In the genomic region with DNA sequence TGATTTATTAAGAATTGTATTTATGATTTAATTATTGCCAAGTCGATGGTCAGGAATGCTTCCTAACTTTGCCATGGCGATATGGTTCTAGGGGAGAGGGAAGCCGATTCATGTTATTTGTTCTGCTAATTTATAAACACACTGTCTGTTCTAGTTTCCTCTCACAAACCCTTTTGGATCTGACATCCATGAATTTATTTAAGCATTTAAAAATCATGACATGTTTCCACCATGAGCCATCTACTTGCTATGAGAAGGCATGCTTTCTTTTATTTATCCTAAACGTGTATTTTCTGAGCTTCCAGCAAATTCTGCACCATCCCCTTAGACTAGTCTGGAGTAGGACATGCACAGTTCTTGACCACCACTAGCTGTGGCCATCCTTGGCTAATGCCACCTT, we compare ENCODE assay signal across 23 cellular contexts.
DNase-seq lines count a peak whose midpoint lies in the region; ATAC-seq and TF ChIP-seq lines count a peak whose summit lies in the region.
"Had no signal": no experiment of that assay in that cellular context is flagged by ENCODE, and none has a peak within 500 bp of the region (broad histone marks: within the 10 kb centered on the region; RNA-seq: fewer than 3 reads in every experiment).

No MANE protein-coding gene starts in this region.

- peaks cover 9% of the 10 kb centered on the region for H3K9me1 ChIP-seq in IMR-90 (ENCODE audit: insufficient read depth, low read length)

- H3K18ac ChIP-seq in IMR-90 (ENCODE audit: low read depth, low read length), result peak overlapping the region; percentile 92; the same call in 1 of the 2 replicates

- intact Hi-C loops in IMR-90 (cut with micrococcal nuclease), result no loop called here

- peaks cover 5% of the 10 kb centered on the region for H3K36me3 Mint-ChIP-seq in chondrocyte (ENCODE audit: low read depth)
- H3K36me3 Mint-ChIP-seq: CD14-positive monocyte; CD4-positive, alpha-beta memory T cell; CD8-positive, alpha-beta memory T cell had no signal

- H3K27ac ChIP-seq in IMR-90 (ENCODE audit: insufficient read depth, low read length), result no peak overlapping the region
- H3K27ac ChIP-seq in fibroblast of lung (ENCODE audit: insufficient read depth, low read length), result no peak overlapping the region
- H3K27ac ChIP-seq: BLaER1 had no signal

- H4K20me1 ChIP-seq in IMR-90 (ENCODE audit: insufficient read depth, low read length), result no peaks in the 10 kb centered on the region
- no peaks in the 10 kb centered on the region for H4K20me1 ChIP-seq in fibroblast of lung (ENCODE audit: control insufficient read depth, extremely low read depth, insufficient read depth, low read length)
- H4K20me1 ChIP-seq: BLaER1 had no signal

- no peak overlapping the region for H3K56ac ChIP-seq in IMR-90 (ENCODE audit: extremely low read depth, insufficient read depth, low read length)

- ATAC-seq in IMR-90 (ENCODE audit: low read depth), result peak; percentile 74
- no peak for ATAC-seq in GM18498 (IDR thresholded peaks at IDR 0.05; ENCODE audit: unreplicated experiment)
- ATAC-seq in GM21528 (IDR thresholded peaks at IDR 0.05; ENCODE audit: low FRiP score, unreplicated experiment), result no peak

- no CpG with 5 or more reads among the region's 4 CpGs for WGBS in IMR-90 (ENCODE audit: extremely low coverage in 2 of 2, insufficient read length in 1 of 2), 2 experiments

- H2AFZ ChIP-seq in IMR-90 (replicated peaks; ENCODE audit: low read length, poor library complexity) (no peak overlapping the region), fibroblast of lung (ENCODE audit: low read length) (peak overlapping the region; percentile 3)

- H3K9ac ChIP-seq in IMR-90 (ENCODE audit: low read depth, low read length) (no peak overlapping the region), fibroblast of lung (ENCODE audit: insufficient read depth, low read length) (no peak overlapping the region)
- H3K9ac ChIP-seq: BLaER1 had no signal

- H3K23ac ChIP-seq in IMR-90 (ENCODE audit: low read depth, low read length), result peak overlapping the region; percentile 84

- no peaks in the 10 kb centered on the region for H3K27me3 ChIP-seq in IMR-90 (ENCODE audit: control insufficient read depth, insufficient read depth, low read length)
- H3K27me3 ChIP-seq in fibroblast of lung (ENCODE audit: control insufficient read depth, insufficient read depth, low read length), result no peaks in the 10 kb centered on the region
- H3K27me3 ChIP-seq in H7 (ENCODE audit: control insufficient read depth, insufficient read depth, low read length), result no peaks in the 10 kb centered on the region
- H3K27me3 ChIP-seq: BLaER1 had no signal

- no peak overlapping the region for H2AK9ac ChIP-seq in IMR-90 (replicated peaks; ENCODE audit: low read depth, low read length, poor library complexity)

- peak overlapping the region; percentile 79 for H2BK5ac ChIP-seq in IMR-90 (ENCODE audit: low read depth, low read length, poor library complexity, severe bottlenecking)

- H3K4me2 ChIP-seq in IMR-90 (ENCODE audit: low read depth, low read length), result peak overlapping the region; percentile 12; the same call in 1 of the 2 replicates
- H3K4me2 ChIP-seq in fibroblast of lung (ENCODE audit: extremely low read depth, insufficient read depth, low read length), result no peak overlapping the region
- H3K4me2 ChIP-seq: BLaER1 had no signal

- no TSS peak for BruUV-seq in IMR-90 (replicated peaks; lab: Mats Ljungman, UMichigan)

- no peak overlapping the region; the same call in 1 of the 2 replicates for H2AK5ac ChIP-seq in IMR-90 (ENCODE audit: low read depth, low read length)

- H4K91ac ChIP-seq in IMR-90 (ENCODE audit: insufficient read depth, low read depth, low read length), result peak overlapping the region; percentile 81

- CTCF ChIA-PET in IMR-90 (lab: Yijun Ruan, JAX), result no interaction called here

- H3K36me3 ChIP-seq in IMR-90 (ENCODE audit: control insufficient read depth, insufficient read depth, low read length), result no peaks in the 10 kb centered on the region
- no peaks in the 10 kb centered on the region for H3K36me3 ChIP-seq in fibroblast of lung (ENCODE audit: control insufficient read depth, insufficient read depth, low read length)
- no peaks in the 10 kb centered on the region for H3K36me3 ChIP-seq in H7 (replicated peaks; ENCODE audit: control insufficient read depth, insufficient read depth, low read length)
- H3K36me3 ChIP-seq: BE2C, BLaER1 had no signal

- H3K4me3 Mint-ChIP-seq in chondrocyte (ENCODE audit: unreplicated experiment), result no peak overlapping the region
- H3K4me3 Mint-ChIP-seq: CD14-positive monocyte; CD4-positive, alpha-beta memory T cell; CD4-positive, CD25-positive, alpha-beta regulatory T cell; CD8-positive, alpha-beta memory T cell had no signal

- peak; percentile 59 for DNase-seq in EH (ENCODE audit: low read depth)
- peak; percentile 44 for DNase-seq in IMR-90
- DNase-seq in chondrocyte (ENCODE audit: low spot score), result no peak
- no peak for DNase-seq in fibroblast of lung (ENCODE audit: low read depth in 2 of 2)
- no peak for DNase-seq in NCI-H128 (lab: John Stamatoyannopoulos, UW; ENCODE audit: unreplicated experiment)
- no peak for DNase-seq in H7
- DNase-seq: 8988T; ACHN; BE2C; C1 segment of cervical spinal cord; CD4-positive, CD25-positive, alpha-beta regulatory T cell; CD8-positive, alpha-beta memory T cell; DMS 273 treated with DMSO at 0.1 percent for 48 hours; DMS153; DMS53; DMS79; DND-41; GF-D8 had no signal

- H3K4me1 Mint-ChIP-seq in chondrocyte (ENCODE audit: low read depth), result peaks cover 36% of the 10 kb centered on the region
- H3K4me1 Mint-ChIP-seq: CD14-positive monocyte; CD4-positive, alpha-beta memory T cell; CD4-positive, CD25-positive, alpha-beta regulatory T cell; CD8-positive, alpha-beta memory T cell had no signal

- peak overlapping the region; percentile 89 for H3K4ac ChIP-seq in IMR-90 (ENCODE audit: low read depth, low read length)

- no peak for TF ChIP-seq POLR2A in IMR-90 (IDR thresholded peaks at IDR 0.05; ENCODE audit: low read depth, low read length)

- peak overlapping the region; percentile 25; the same call in 2 of the 3 replicates for H2BK15ac ChIP-seq in IMR-90 (ENCODE audit: low read depth, low read length)

- H3K9me3 Mint-ChIP-seq in chondrocyte (ENCODE audit: low read depth), result peaks cover 9% of the 10 kb centered on the region

- no peak for TF ChIP-seq CTCF in IMR-90 (conservative IDR thresholded peaks at IDR 0.05; ENCODE audit: low read depth, low read length)
- no peak for TF ChIP-seq CTCF in chondrocyte (IDR thresholded peaks at IDR 0.05)
- TF ChIP-seq CTCF in fibroblast of lung (conservative IDR thresholded peaks at IDR 0.05 in 1 of 2, IDR thresholded peaks at IDR 0.05 in 1 of 2; ENCODE audit: low read depth in 1 of 2, low read length in 2 of 2), result no peak

- H3K27ac Mint-ChIP-seq in chondrocyte (ENCODE audit: unreplicated experiment), result peak overlapping the region; percentile 49
- H3K27ac Mint-ChIP-seq: CD14-positive monocyte; CD4-positive, alpha-beta memory T cell; CD4-positive, CD25-positive, alpha-beta regulatory T cell; CD8-positive, alpha-beta memory T cell had no signal

- peak overlapping the region; percentile 7 to 68; a peak in 2 of 4 replicates for H4K8ac ChIP-seq in IMR-90 (ENCODE audit: low read depth in 2 of 2, low read length in 2 of 2)

- no peak for TF ChIP-seq RAD21 in IMR-90 (IDR thresholded peaks at IDR 0.05; ENCODE audit: low read length)

- in situ Hi-C loops in IMR-90 (cut with MboI; ENCODE audit: low sequenced_read_pairs), result no loop called here

- POLR2A ChIA-PET in IMR-90 (lab: Charles Lee; ENCODE audit: unreplicated experiment), result no interaction called here

- H3K79me2 ChIP-seq in fibroblast of lung (ENCODE audit: control insufficient read depth, insufficient read depth, low read length), result no peaks in the 10 kb centered on the region

- H3K4me3 ChIP-seq in IMR-90 (ENCODE audit: insufficient read depth, low read depth, low read length) (no peak overlapping the region), fibroblast of lung (replicated peaks in 1 of 4; ENCODE audit: control extremely low read depth in 1 of 4, insufficient read depth in 1 of 4, low read depth in 3 of 4, low read length in 4 of 4) (no peak overlapping the region), H7 (ENCODE audit: insufficient read depth, low read depth, low read length) (no peak overlapping the region)
- H3K4me3 ChIP-seq: BLaER1 had no signal

- H2BK120ac ChIP-seq in IMR-90 (ENCODE audit: low read depth, low read length), result peak overlapping the region; percentile 93

- peak overlapping the region; percentile 92; the same call in 1 of the 2 replicates for H4K5ac ChIP-seq in IMR-90 (ENCODE audit: low read depth, low read length)

- no peaks in the 10 kb centered on the region for H3K79me1 ChIP-seq in IMR-90 (ENCODE audit: low read depth in 1 of 2, low read length in 2 of 2)

- H3K14ac ChIP-seq in IMR-90 (replicated peaks; ENCODE audit: low read depth, low read length), result peak overlapping the region; percentile 87; the same call in 1 of the 2 replicates

- H3K27me3 Mint-ChIP-seq in chondrocyte (ENCODE audit: low read depth), result no peaks in the 10 kb centered on the region
- H3K27me3 Mint-ChIP-seq: CD4-positive, CD25-positive, alpha-beta regulatory T cell had no signal

- peaks cover 10% of the 10 kb centered on the region; the same call in 1 of the 2 replicates for H3K4me1 ChIP-seq in IMR-90 (ENCODE audit: control insufficient read depth, insufficient read depth, low read length)
- H3K4me1 ChIP-seq in fibroblast of lung (ENCODE audit: control insufficient read depth, extremely low read depth, insufficient read depth, low read length), result no peaks in the 10 kb centered on the region
- H3K4me1 ChIP-seq: BE2C, BLaER1 had no signal

- dilution Hi-C loops in IMR-90 (cut with HindIII; ENCODE audit: low sequenced_read_pairs, unreplicated experiment), result no loop called here

- H2BK20ac ChIP-seq in IMR-90 (ENCODE audit: low read depth, low read length), result peak overlapping the region; percentile 93

- peaks cover 3% of the 10 kb centered on the region; the same call in 1 of the 2 replicates for H3K9me3 ChIP-seq in IMR-90 (ENCODE audit: control insufficient read depth, insufficient read depth, low read length)
- H3K9me3 ChIP-seq in fibroblast of lung (ENCODE audit: control insufficient read depth, insufficient read depth, low read depth, low read length), result no peaks in the 10 kb centered on the region
- H3K9me3 ChIP-seq: BE2C had no signal

TF ChIP-seq in IMR-90, 13 proteins besides CTCF, POLR2A, EP300 and RAD21 (continues in another document):
- TF ChIP-seq MAZ (IDR thresholded peaks at IDR 0.05; ENCODE audit: borderline replicate concordance, low read depth, low read length) (no peak), SMC3 (IDR thresholded peaks at IDR 0.05; ENCODE audit: low read depth, low read length) (no peak), CEBPB (IDR thresholded peaks at IDR 0.05; ENCODE audit: low read depth, low read length) (no peak), MAFK (IDR thresholded peaks at IDR 0.05; ENCODE audit: low read depth, low read length) (no peak), RFX5 (IDR thresholded peaks at IDR 0.05; ENCODE audit: low read depth, low read length) (no peak)

Comparison
In these comparisons a context has a peak if more than half of its experiments do, and no peak if none do; other contexts are left out.
1. DNase-seq: peak in EH (single experiment) and IMR-90 (single experiment); none in chondrocyte (single experiment), fibroblast of lung (0 of 2), NCI-H128 (single experiment) and H7 (single experiment).